8 cellular contexts compared by ENCODE assay signal in the genomic region with DNA sequence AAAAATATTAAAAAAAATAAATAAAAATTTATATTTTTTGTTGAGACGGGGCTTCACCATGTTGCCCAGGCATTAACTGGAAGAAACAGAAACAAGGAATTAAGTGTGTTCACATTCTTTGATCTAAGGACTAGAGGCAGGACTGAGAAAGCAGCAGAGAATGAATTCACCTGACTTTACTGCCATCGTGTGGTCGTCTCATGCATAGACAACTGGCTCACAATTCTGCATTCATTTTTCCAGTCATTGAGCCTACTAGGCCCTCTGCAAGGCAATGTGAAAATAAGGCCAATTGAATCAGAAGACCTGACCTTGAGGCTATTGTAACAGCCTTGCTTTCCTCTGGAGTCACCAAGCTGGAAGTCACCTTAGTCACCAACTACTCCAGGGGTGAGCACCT. TPM values are rescaled to one million over a fixed set of nuclear protein-coding genes. Genes with fewer than 3 reads are reported as not detected.
DNase-seq lines count a peak whose midpoint lies in the region; ATAC-seq, FAIRE-seq and TF ChIP-seq lines count a peak whose summit lies in the region.

No MANE protein-coding gene starts in this region.

- ATAC-seq in K562 = peak; percentile 85
- ATAC-seq in gastrocnemius medialis = peak; percentile 68 to 84
- no peak for ATAC-seq in GM18861 (IDR thresholded peaks at IDR 0.05; ENCODE audit: unreplicated experiment)

- TF ChIP-seq CTCF in GM12874 (IDR thresholded peaks at IDR 0.05; ENCODE audit: insufficient read depth, low read depth, low read length) (peak; percentile 43), OCI-LY1 (IDR thresholded peaks at IDR 0.05; ENCODE audit: low read length) (peak; percentile 49), K562 (IDR thresholded peaks at IDR 0.05 in 2 of 3, conservative IDR thresholded peaks at IDR 0.05 in 1 of 3; ENCODE audit: insufficient read depth in 2 of 3, low read depth in 1 of 3, low read length in 3 of 3) (peak; percentile 59 to 68 (median 64)), gastrocnemius medialis (IDR thresholded peaks at IDR 0.05 in 4 of 5, conservative IDR thresholded peaks at IDR 0.05 in 1 of 5) (peak; percentile 11 to 71 (median 63))

- no peak overlapping the region for H3K27ac ChIP-seq in OCI-LY1 (ENCODE audit: low read depth, low read length, poor library complexity, severe bottlenecking)
- H3K27ac ChIP-seq in K562 (ENCODE audit: extremely low read depth, low read depth, low read length) = no peak overlapping the region
- no peak overlapping the region for H3K27ac ChIP-seq in gastrocnemius medialis

- no peaks in the 10 kb centered on the region for H3K9me2 ChIP-seq in OCI-LY1 (ENCODE audit: low read depth, low read length)

- in situ Hi-C loops in K562 (cut with MboI) (loop anchor here (25.0 kb wide), 1 partner anchor 755 kb away; a partner anchor contains a TSS), gastrocnemius medialis (cut with MboI; ENCODE audit: low sequenced_read_pairs in 4 of 4) (loop anchor here (10.0 to 25.0 kb wide), 2 partner anchors 778 to 780 kb away; no protein-coding TSS in a partner anchor)

- no peak for TF ChIP-seq EP300 in K562 (IDR thresholded peaks at IDR 0.05; ENCODE audit: low read length)

- BruUV-seq in K562 (replicated peaks; lab: Mats Ljungman, UMichigan) = no TSS peak

- intact Hi-C loops in K562 (cut with micrococcal nuclease) = loop anchor here (2.0 kb wide), 1 partner anchor 774 kb away; no protein-coding TSS in a partner anchor
- intact Hi-C loops in gastrocnemius medialis (cut with DNase I; ENCODE audit: low total_unique reads) = no loop called here

- 0% methylated on average over 3 of the region's 3 CpGs for WGBS in K562 (ENCODE audit: insufficient coverage, low coverage, missing lambda C conversion rate)

- H3K4me3 ChIP-seq in OCI-LY1 (ENCODE audit: low read depth, low read length, poor library complexity, severe bottlenecking) = no peak overlapping the region
- H3K4me3 ChIP-seq in K562 = no peak overlapping the region
- no peak overlapping the region for H3K4me3 ChIP-seq in gastrocnemius medialis

- H3K27me3 ChIP-seq in OCI-LY1 (ENCODE audit: insufficient read depth, low read length) (no peaks in the 10 kb centered on the region), K562 (ENCODE audit: control insufficient read depth in 2 of 2, insufficient read depth in 2 of 2, low read length in 2 of 2) (no peaks in the 10 kb centered on the region), gastrocnemius medialis (no peaks in the 10 kb centered on the region)

- FAIRE-seq in K562 (lab: Jason Lieb, UNC) = peak; percentile 83

- H3K9me3 ChIP-seq in OCI-LY1 (ENCODE audit: low read length) (no peaks in the 10 kb centered on the region), K562 (replicated peaks; ENCODE audit: control insufficient read depth, insufficient read depth, low read depth, low read length) (no peaks in the 10 kb centered on the region), gastrocnemius medialis (no peaks in the 10 kb centered on the region)

- no peaks in the 10 kb centered on the region for H3K9me1 ChIP-seq in K562 (ENCODE audit: control insufficient read depth, insufficient read depth, low read length)

- peak in 1 of 2 experiments; percentile 62; a peak in 3 of 4 replicates for TF ChIP-seq RAD21 in K562 (CRISPR knock-in tag; conservative IDR thresholded peaks at IDR 0.05 in 1 of 2, IDR thresholded peaks at IDR 0.05 in 1 of 2)

- H3K79me2 ChIP-seq in OCI-LY1 (ENCODE audit: insufficient read depth, low read length) (no peaks in the 10 kb centered on the region), K562 (ENCODE audit: control insufficient read depth, insufficient read depth, low read length) (no peaks in the 10 kb centered on the region)

- H3K4me1 ChIP-seq in OCI-LY1 (ENCODE audit: insufficient read depth, low read length, severe bottlenecking) (no peaks in the 10 kb centered on the region), K562 (replicated peaks in 1 of 2; ENCODE audit: control insufficient read depth in 2 of 2, insufficient read depth in 2 of 2, low read length in 2 of 2) (no peaks in the 10 kb centered on the region), gastrocnemius medialis (no peaks in the 10 kb centered on the region)

- POLR2A ChIA-PET in K562 (lab: Yijun Ruan, JAX) = no interaction called here

- CTCF ChIA-PET in K562 (lab: Yijun Ruan, JAX; ENCODE audit: low intra/inter-chr PET ratio) = interaction anchor here (1.2 kb wide), 1 partner anchor 774 kb away, joined by 3 read pairs; no protein-coding TSS in a partner anchor

- H3K36me3 ChIP-seq in OCI-LY1 (ENCODE audit: insufficient read depth, low read length) = no peaks in the 10 kb centered on the region
- no peaks in the 10 kb centered on the region for H3K36me3 ChIP-seq in K562 (ENCODE audit: control insufficient read depth, insufficient read depth, low read length)
- no peaks in the 10 kb centered on the region for H3K36me3 ChIP-seq in gastrocnemius medialis

- no peak overlapping the region for H2AFZ ChIP-seq in OCI-LY1 (ENCODE audit: low read length)
- no peak overlapping the region for H2AFZ ChIP-seq in K562 (ENCODE audit: low read depth, low read length)

- H3K4me2 ChIP-seq in OCI-LY1 (ENCODE audit: low read length) (no peak overlapping the region), K562 (ENCODE audit: insufficient read depth, low read length) (no peak overlapping the region)

- H4K20me1 ChIP-seq in OCI-LY1 (ENCODE audit: insufficient read depth, low read length) (no peaks in the 10 kb centered on the region), K562 (replicated peaks; ENCODE audit: control insufficient read depth, insufficient read depth, low read length) (no peaks in the 10 kb centered on the region)

- DNase-seq in AG08396 (ENCODE audit: low spot score) = peak; percentile 56
- peak; percentile 27 for DNase-seq in HuH-7 (ENCODE audit: low spot score)
- peak; percentile 17 to 49 (median 24) for DNase-seq in K562 (ENCODE audit: extremely low read depth in 1 of 4, low spot score in 3 of 4)
- DNase-seq in hippocampal formation (lab: John Stamatoyannopoulos, UW) = peak; percentile 0 to 60
- no peak for DNase-seq in gastrocnemius medialis

- no peaks in the 10 kb centered on the region for H3F3A ChIP-seq in OCI-LY1 (ENCODE audit: insufficient read depth, low read length)

- H3K9ac ChIP-seq in OCI-LY1 (ENCODE audit: low read length) (no peak overlapping the region), K562 (ENCODE audit: insufficient read depth in 1 of 2, low read depth in 2 of 2, low read length in 2 of 2) (no peak overlapping the region)

- no peak for TF ChIP-seq POLR2A in K562 (conservative IDR thresholded peaks at IDR 0.05)
- TF ChIP-seq POLR2A in gastrocnemius medialis (IDR thresholded peaks at IDR 0.05) = no peak

TF ChIP-seq in K562, 482 proteins besides CTCF, POLR2A, EP300 and RAD21:
- TF ChIP-seq RFX1 (IDR thresholded peaks at IDR 0.05) = no peak
- peak; percentile 33; the same call in 1 of the 2 replicates for TF ChIP-seq SMC3 (conservative IDR thresholded peaks at IDR 0.05; ENCODE audit: insufficient read depth, low read depth, low read length)
- TF ChIP-seq IFI16 (CRISPR knock-in tag; IDR thresholded peaks at IDR 0.05) = no peak
- no peak for TF ChIP-seq ZNF561 (CRISPR knock-in tag; conservative IDR thresholded peaks at IDR 0.05)
- TF ChIP-seq RBM39 (optimal IDR thresholded peaks at IDR 0.05; ENCODE audit: low read depth, low read length) = no peak
- no peak for TF ChIP-seq MYBL2 (IDR thresholded peaks at IDR 0.05; ENCODE audit: low read depth)
- no peak for TF ChIP-seq MYBL2 (CRISPR knock-in tag; IDR thresholded peaks at IDR 0.05; ENCODE audit: borderline replicate concordance)
- no peak for TF ChIP-seq CEBPB (tag; IDR thresholded peaks at IDR 0.05)
- TF ChIP-seq EGR1 (conservative IDR thresholded peaks at IDR 0.05) = no peak

RNA-seq across cellular contexts. Expression of a gene that starts 37.4 kb away (rescaled TPM):
- total RNA-seq in K562 (2011; cell fraction: chromatin; rRNA removed; ENCODE audit: low replicate concordance) = not detected in 2 replicates
- total RNA-seq in K562 (2011; cell fraction: nucleolus; rRNA removed) = not detected in 2 replicates
- not detected in 2 replicates for total RNA-seq in K562 (2011; cell fraction: nucleoplasm; rRNA removed)
- total RNA-seq in K562 (2014; rRNA removed) (not detected in 2 replicates), K562 (2014; rRNA removed; fragmentation: Illumina TruSeq; extraction: Trizol) (not detected in 2 replicates), K562 (2015; rRNA removed; fragmentation: Illumina TruSeq; extraction: Trizol) (not detected in 2 replicates), K562 (2021) (not detected in 2 replicates), gastrocnemius medialis (under 1 TPM in 1 of 4 donors, not detected in 3; 0.29 TPM)
- polyA plus RNA-seq in K562 (2011; rRNA removed) (not detected in 2 replicates), K562 (2014; fragmentation: Illumina TruSeq; extraction: Trizol) (not detected in 2 replicates), K562 (2014; fragmentation: Nextera tagmentation; extraction: Ambion mirVana) (not detected), K562 (2014; rRNA removed) (not detected in 2 replicates)
- polyA plus RNA-seq in K562 (2011; cell fraction: cytosol; rRNA removed) = not detected in 2 replicates
- polyA plus RNA-seq in K562 (2011; cell fraction: nucleus; rRNA removed) = not detected in 2 replicates
- not detected in 2 replicates for polyA plus RNA-seq in K562 (2012)
- not detected in 2 replicates for polyA minus RNA-seq in K562 (2011; rRNA and poly(A)+ RNA removed)
- polyA minus RNA-seq in K562 (2011; cell fraction: cytosol; rRNA and poly(A)+ RNA removed) = not detected in 2 replicates
- polyA minus RNA-seq in K562 (2011; cell fraction: nucleus; rRNA and poly(A)+ RNA removed) = not detected in 2 replicates

Comparison
In these comparisons a context has a peak if more than half of its experiments do, and no peak if none do; other contexts are left out.
1. DNase-seq: peak in AG08396 (single experiment), HuH-7 (single experiment), K562 (4 of 4) and hippocampal formation (2 of 2); none in gastrocnemius medialis (0 of 2).
2. Peak in every context shown above with its lines, with median percentiles within 50 percentile points of each other: CTCF ChIP-seq.